26 cellular contexts compared by ENCODE assay signal in genomic region chr1:18446751-18447150, GRCh38. TPM values are rescaled to one million over a fixed set of nuclear protein-coding genes. Genes with fewer than 3 reads are reported as not detected.
"Had no signal": no experiment of that assay in that cellular context is flagged by ENCODE, and none has a peak within 500 bp of the region (broad histone marks: within the 10 kb centered on the region; RNA-seq: fewer than 3 reads in every experiment).

No MANE protein-coding gene starts in this region.

- H3K9me3 ChIP-seq: gastrocnemius medialis, lower lobe of right lung, suprapubic skin, transverse colon, vagina had no signal

- H3K27me3 ChIP-seq: vagina had no signal

- H3K27ac ChIP-seq: epithelial cell of prostate, gastrocnemius medialis, lower lobe of right lung, parathyroid adenoma, suprapubic skin, transverse colon, vagina had no signal

- DNase-seq: effector CD8-positive, alpha-beta T cell; endodermal cell; foreskin fibroblast; gastrocnemius medialis; head of caudate nucleus; left ventricle myocardium superior; lower lobe of right lung; natural killer cell; stimulated activated CD4-positive, alpha-beta T cell treated with anti-CD3 and anti-CD28 coated beads, Interleukin-12 subunit alpha, Interleukin-12 subunit beta, amount 100 ng/mL, for 4 hours; stimulated activated CD4-positive, alpha-beta T cell treated with anti-CD3 and anti-CD28 coated beads, Interleukin-1b, Interleukin-23, amount 100 ng/mL, for 48 hours; stimulated activated CD4-positive, alpha-beta T cell treated with anti-CD3 and anti-CD28 coated beads, Interleukin-4, amount 100 ng/mL, for 1 hour; stimulated activated CD8-positive, alpha-beta memory T cell treated with anti-CD3 and anti-CD28 coated beads, Interleukin-4, amount 100 ng/mL, for 48 hours; stimulated activated naive CD4-positive, alpha-beta T cell; stimulated activated naive CD8-positive, alpha-beta T cell treated with anti-CD3 and anti-CD28 coated beads, Interleukin-15, amount 100 ng/mL, for 72 hours; transverse colon had no signal

- H3K4me1 ChIP-seq: gastrocnemius medialis, lower lobe of right lung, parathyroid adenoma, suprapubic skin, transverse colon, vagina had no signal

- H3K36me3 ChIP-seq: gastrocnemius medialis, lower lobe of right lung, suprapubic skin, transverse colon, vagina had no signal

- FAIRE-seq: keratinocyte had no signal

- H2AFZ ChIP-seq: parathyroid adenoma had no signal

- H3K9ac ChIP-seq: parathyroid adenoma had no signal

- ATAC-seq: esophagus mucosa; gastrocnemius medialis; left ventricle myocardium superior; lower lobe of right lung; sciatic nerve; stimulated activated naive CD8-positive, alpha-beta T cell treated with anti-CD3 and anti-CD28 coated beads, Interleukin-15, amount 100 ng/mL, for 72 hours had no signal

- H3K79me2 ChIP-seq: parathyroid adenoma had no signal

- H3K4me3 ChIP-seq: gastrocnemius medialis, lower lobe of right lung, smooth muscle cell, suprapubic skin, transverse colon, vagina had no signal

- H3K4me2 ChIP-seq: smooth muscle cell had no signal

RNA-seq across cellular contexts. Expression of gene KLHDC7A, which starts 34.0 kb away (rescaled TPM):
- total RNA-seq: glomerular endothelial cell, left ventricle myocardium superior, mononuclear cell, osteoblast, sciatic nerve, smooth muscle cell, vagina had no signal
- polyA plus RNA-seq: keratinocyte had no signal
